ENCODE assay signal across 11 cellular contexts in genomic region chr4:78749972-78750727, GRCh38. TPM values are rescaled to one million over a fixed set of nuclear protein-coding genes. Genes with fewer than 3 reads are reported as not detected.
A peak's percentile ranks its signal among the peaks of the same experiment; 100 is the strongest.
DNase-seq lines count a peak whose midpoint lies in the region; ATAC-seq and FAIRE-seq lines count a peak whose summit lies in the region.
"Had no signal": no experiment of that assay in that cellular context is flagged by ENCODE, and none has a peak within 500 bp of the region (broad histone marks: within the 10 kb centered on the region; RNA-seq: fewer than 3 reads in every experiment).

No MANE protein-coding gene starts in this region.

- H3K27me3 ChIP-seq in small intestine (ENCODE audit: control insufficient read depth in 2 of 2, insufficient read depth in 2 of 2, low read length in 2 of 2): no peaks in the 10 kb centered on the region

- no peaks in the 10 kb centered on the region for H3K36me3 ChIP-seq in small intestine (ENCODE audit: control insufficient read depth in 2 of 2, insufficient read depth in 2 of 2, low read length in 2 of 2)
- H3K36me3 ChIP-seq: WERI-Rb-1 had no signal

- H3K27ac ChIP-seq in small intestine (ENCODE audit: low read depth in 1 of 2, low read length in 1 of 2): no peak overlapping the region
- H3K27ac ChIP-seq: WERI-Rb-1 had no signal

- WGBS in small intestine, 3 donors: 35 to 56% (median 55%) methylated on average over 2 of the region's 2 CpGs

- H3K4me3 ChIP-seq in small intestine (ENCODE audit: low read depth in 1 of 2, low read length in 2 of 2): no peak overlapping the region

- no peak for FAIRE-seq in small intestine (lab: Jason Lieb, UNC)

- peak; percentile 97 for ATAC-seq in GM18517 (IDR thresholded peaks at IDR 0.05; ENCODE audit: unreplicated experiment)
- ATAC-seq in HG02678 (IDR thresholded peaks at IDR 0.05; ENCODE audit: unreplicated experiment): peak; percentile 90

- no peaks in the 10 kb centered on the region for H3K4me1 ChIP-seq in small intestine (ENCODE audit: control insufficient read depth in 2 of 2, insufficient read depth in 1 of 2, low read depth in 1 of 2, low read length in 1 of 2)

- DNase-seq in NAMALWA (ENCODE audit: low spot score): peak; percentile 83
- peak; percentile 58 for DNase-seq in medulla oblongata (ENCODE audit: extremely low spot score)
- DNase-seq in small intestine: no peak
- no peak for DNase-seq in NCI-H446 (lab: John Stamatoyannopoulos, UW)
- DNase-seq in activated CD8-positive, alpha-beta memory T cell treated with anti-CD3 and anti-CD28 coated beads, Interleukin-2, amount 50 U/mL, for 48 hours: no peak
- no peak for DNase-seq in HPDE6-E6E7 (ENCODE audit: extremely low spot score)
- DNase-seq: GOT3; stimulated activated CD4-positive, alpha-beta T cell treated with anti-CD3 and anti-CD28 coated beads, Interleukin-1b, Interleukin-23, amount 100 ng/mL, for 48 hours; WERI-Rb-1 had no signal

- no peaks in the 10 kb centered on the region for H3K9me3 ChIP-seq in small intestine (ENCODE audit: control insufficient read depth, low read depth)

RNA-seq across cellular contexts. Expression of gene BMP2K, which starts 26.0 kb away (rescaled TPM):
- 10 to 100 TPM in 1 of 3 donors, 1 to 10 TPM in 2; 9.7 to 11.9 (median 9.9) TPM for polyA plus RNA-seq in small intestine

Comparison
In these comparisons a context has a peak if more than half of its experiments do, and no peak if none do; other contexts are left out.
1. DNase-seq: peak in NAMALWA (single experiment) and medulla oblongata (single experiment); none in small intestine (single experiment), NCI-H446 (0 of 2), activated CD8-positive, alpha-beta memory T cell treated with anti-CD3 and anti-CD28 coated beads, Interleukin-2, amount 50 U/mL, for 48 hours (single experiment) and HPDE6-E6E7 (single experiment).